Comparison of ENCODE assay signal across 8 cellular contexts in the genomic region with DNA sequence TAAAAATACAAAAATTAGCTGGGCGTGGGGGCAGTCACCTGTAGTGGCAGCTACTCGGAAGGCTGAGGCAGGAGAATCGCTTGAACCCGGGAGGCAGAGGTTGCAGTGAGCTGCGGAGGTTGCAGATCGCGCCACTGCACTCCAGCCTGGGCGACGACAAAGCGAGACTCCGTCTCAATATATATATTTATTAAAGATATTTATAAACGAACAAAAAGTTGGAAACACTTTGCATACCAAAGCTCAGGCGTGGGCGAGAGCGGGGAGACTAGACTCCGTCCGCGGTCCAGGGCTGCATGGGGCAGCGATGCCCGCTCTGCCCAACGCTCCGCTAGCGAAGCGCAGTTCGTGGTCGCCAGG. TPM values are rescaled to one million over a fixed set of nuclear protein-coding genes. Genes with fewer than 3 reads are reported as not detected.
A peak's percentile ranks its signal among the peaks of the same experiment; 100 is the strongest.
DNase-seq lines count a peak whose midpoint lies in the region; ATAC-seq, FAIRE-seq and TF ChIP-seq lines count a peak whose summit lies in the region.

No MANE protein-coding gene starts in this region.

- no peak for FAIRE-seq in astrocyte (lab: Jason Lieb, UNC)

- H3K4me3 Mint-ChIP-seq in activated CD4-positive, alpha-beta T cell treated with anti-CD3 and anti-CD28 coated beads, Interleukin-2, amount 10 ng/mL, durations not matched to agents 24 days and 14 days, result peak overlapping the region; percentile 71
- H3K4me3 Mint-ChIP-seq in astrocyte (ENCODE audit: unreplicated experiment), result no peak overlapping the region

- H3K9me3 ChIP-seq in astrocyte (ENCODE audit: insufficient read depth, low read depth, low read length) (no peaks in the 10 kb centered on the region), right lobe of liver (no peaks in the 10 kb centered on the region), stomach smooth muscle (ENCODE audit: control insufficient read depth in 2 of 2, low read length in 2 of 2) (no peaks in the 10 kb centered on the region)

- peak overlapping the region; percentile 88 for H2AFZ ChIP-seq in astrocyte (ENCODE audit: low read depth, low read length)

- no peaks in the 10 kb centered on the region for H3K79me2 ChIP-seq in astrocyte (ENCODE audit: insufficient read depth, low read length)

- H4K20me1 ChIP-seq in astrocyte (ENCODE audit: insufficient read depth, low read length), result no peaks in the 10 kb centered on the region

- TF ChIP-seq CTCF in astrocyte (IDR thresholded peaks at IDR 0.05; ENCODE audit: insufficient read depth, low read depth, low read length) (no peak), right lobe of liver (IDR thresholded peaks at IDR 0.05) (no peak)

- 89% methylated on average over 12 of the region's 26 CpGs for WGBS in right lobe of liver (ENCODE audit: insufficient coverage, low coverage, low lambda C conversion rate, missing lambda C conversion rate)

- H3K9ac ChIP-seq in astrocyte (ENCODE audit: low read length) (peak overlapping the region; percentile 74), stomach smooth muscle (ENCODE audit: low read length in 2 of 2) (peak overlapping the region in 1 of 2 donors; percentile 60)

- H3K27ac ChIP-seq in astrocyte (ENCODE audit: low read depth, low read length) (no peak overlapping the region), right lobe of liver (no peak overlapping the region), stomach smooth muscle (ENCODE audit: low read length) (no peak overlapping the region)

- intact Hi-C loops in activated CD4-positive, alpha-beta T cell treated with anti-CD3 and anti-CD28 coated beads, Interleukin-2, amount 10 ng/mL, durations not matched to agents 24 days and 14 days (cut with micrococcal nuclease), result loop anchor here (1.0 to 10.0 kb wide), 5 partner anchors 39 to 203 kb away; a partner anchor contains a TSS
- intact Hi-C loops in right lobe of liver (cut with DNase I), result loop anchor here in 1 of 2 donors (5.0 kb wide), 1 partner anchor 76 kb away; no protein-coding TSS in a partner anchor

- H3K4me1 ChIP-seq in astrocyte (ENCODE audit: insufficient read depth, low read length) (peaks cover 3% of the 10 kb centered on the region), right lobe of liver (no peaks in the 10 kb centered on the region), stomach smooth muscle (ENCODE audit: control insufficient read depth, insufficient read depth, low read length) (peaks cover 4% of the 10 kb centered on the region)

- H3K27ac Mint-ChIP-seq in activated CD4-positive, alpha-beta T cell treated with anti-CD3 and anti-CD28 coated beads, Interleukin-2, amount 10 ng/mL, durations not matched to agents 24 days and 14 days, result no peak overlapping the region
- no peak overlapping the region for H3K27ac Mint-ChIP-seq in astrocyte (ENCODE audit: unreplicated experiment)

- H3K36me3 ChIP-seq in astrocyte (ENCODE audit: insufficient read depth, low read length) (no peaks in the 10 kb centered on the region), right lobe of liver (no peaks in the 10 kb centered on the region), stomach smooth muscle (ENCODE audit: control insufficient read depth in 2 of 2, insufficient read depth in 2 of 2, low read length in 2 of 2) (no peaks in the 10 kb centered on the region)

- H3K9me3 Mint-ChIP-seq in activated CD4-positive, alpha-beta T cell treated with anti-CD3 and anti-CD28 coated beads, Interleukin-2, amount 10 ng/mL, durations not matched to agents 24 days and 14 days, result no peaks in the 10 kb centered on the region
- H3K9me3 Mint-ChIP-seq in astrocyte (ENCODE audit: unreplicated experiment), result no peaks in the 10 kb centered on the region

- no peaks in the 10 kb centered on the region for H3K27me3 ChIP-seq in astrocyte (ENCODE audit: insufficient read depth, low read length)
- H3K27me3 ChIP-seq in right lobe of liver, result no peaks in the 10 kb centered on the region
- H3K27me3 ChIP-seq in stomach smooth muscle (ENCODE audit: control insufficient read depth in 1 of 2, insufficient read depth in 2 of 2, low read length in 2 of 2), result no peaks in the 10 kb centered on the region

- H3K4me1 Mint-ChIP-seq in activated CD4-positive, alpha-beta T cell treated with anti-CD3 and anti-CD28 coated beads, Interleukin-2, amount 10 ng/mL, durations not matched to agents 24 days and 14 days, result peaks cover 4% of the 10 kb centered on the region
- peaks cover 3% of the 10 kb centered on the region for H3K4me1 Mint-ChIP-seq in astrocyte (ENCODE audit: low read depth, unreplicated experiment)

- no peak for ATAC-seq in right lobe of liver
- no peak for ATAC-seq in GM18870 (IDR thresholded peaks at IDR 0.05; ENCODE audit: unreplicated experiment)

- no peak for DNase-seq in activated CD4-positive, alpha-beta T cell treated with anti-CD3 and anti-CD28 coated beads, Interleukin-2, amount 10 ng/mL, durations not matched to agents 24 days and 14 days
- no peak for DNase-seq in activated CD4-positive, alpha-beta T cell treated with anti-CD3 and anti-CD28 coated beads, Interleukin-2, amount 50 U/mL, for 1 hour
- no peak for DNase-seq in astrocyte (ENCODE audit: low read depth)
- no peak for DNase-seq in right lobe of liver
- no peak for DNase-seq in hepatic stellate cell (ENCODE audit: low spot score)
- DNase-seq in activated naive CD4-positive, alpha-beta T cell (lab: John Stamatoyannopoulos, UW), result no peak

- no peaks in the 10 kb centered on the region for H3K36me3 Mint-ChIP-seq in activated CD4-positive, alpha-beta T cell treated with anti-CD3 and anti-CD28 coated beads, Interleukin-2, amount 10 ng/mL, durations not matched to agents 24 days and 14 days (ENCODE audit: low read depth)
- no peaks in the 10 kb centered on the region for H3K36me3 Mint-ChIP-seq in astrocyte (ENCODE audit: low read depth, unreplicated experiment)

- peaks cover 22% of the 10 kb centered on the region for H3K27me3 Mint-ChIP-seq in activated CD4-positive, alpha-beta T cell treated with anti-CD3 and anti-CD28 coated beads, Interleukin-2, amount 10 ng/mL, durations not matched to agents 24 days and 14 days
- H3K27me3 Mint-ChIP-seq in astrocyte (ENCODE audit: low read depth, unreplicated experiment), result peaks cover 38% of the 10 kb centered on the region

- peak overlapping the region; percentile 89 for H3K4me2 ChIP-seq in astrocyte (ENCODE audit: low read length)

- H3K4me3 ChIP-seq in astrocyte (ENCODE audit: insufficient read depth, low read depth, low read length), result peak overlapping the region; percentile 65
- H3K4me3 ChIP-seq in right lobe of liver, result peak overlapping the region in 2 of 3 donors; percentile 57
- peak overlapping the region; percentile 63 to 74 for H3K4me3 ChIP-seq in stomach smooth muscle (ENCODE audit: low read length in 2 of 2)

- no peak for TF ChIP-seq POLR2A in right lobe of liver (IDR thresholded peaks at IDR 0.05)

RNA-seq across cellular contexts. Expression of a gene that starts 7.9 kb away (rescaled TPM):
- total RNA-seq in activated CD4-positive, alpha-beta T cell treated with anti-CD3 and anti-CD28 coated beads, Interleukin-2, amount 10 ng/mL, durations not matched to agents 24 days and 14 days, result not detected in 2 replicates
- total RNA-seq in astrocyte, result not detected in 2 replicates
- total RNA-seq in right lobe of liver, result not detected

RNA-seq across cellular contexts. Expression of a gene that starts 38.0 kb away (rescaled TPM):
- not detected in 2 replicates for total RNA-seq in activated CD4-positive, alpha-beta T cell treated with anti-CD3 and anti-CD28 coated beads, Interleukin-2, amount 10 ng/mL, durations not matched to agents 24 days and 14 days
- total RNA-seq in astrocyte, result 2.5 and 3.6 TPM in 2 replicates
- under 1 TPM in 5 of 6 experiments, not detected in 1; 0.31 to 0.74 (median 0.44) TPM for total RNA-seq in right lobe of liver
